35 cellular contexts compared by ENCODE assay signal in the genomic region with DNA sequence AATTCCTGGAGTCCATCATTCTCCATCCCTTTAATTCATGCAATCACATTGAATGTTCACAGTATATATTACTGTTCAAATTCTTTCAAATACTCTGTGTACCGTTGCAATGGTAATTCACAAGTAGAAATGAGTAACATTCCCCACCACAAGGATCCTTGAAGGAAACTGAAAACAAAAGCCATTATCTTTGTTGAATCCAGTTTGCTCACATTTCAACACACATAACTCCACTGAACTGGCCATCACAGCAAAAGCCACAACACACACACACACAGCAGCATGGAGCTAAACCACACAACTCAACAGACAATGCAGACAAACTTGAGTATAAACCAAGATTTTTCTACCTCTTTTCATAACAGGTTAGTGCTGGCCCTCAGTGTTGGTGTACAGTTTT.
"Had no signal": no experiment of that assay in that cellular context is flagged by ENCODE, and none has a peak within 500 bp of the region (broad histone marks: within the 10 kb centered on the region; RNA-seq: fewer than 3 reads in every experiment).

No MANE protein-coding gene starts in this region.

- H3K4me3 Mint-ChIP-seq: activated CD4-positive, alpha-beta memory T cell treated with anti-CD3 and anti-CD28 coated beads for 36 hours; activated CD4-positive, alpha-beta T cell treated with anti-CD3 and anti-CD28 coated beads for 36 hours; activated CD4-positive, alpha-beta T cell treated with anti-CD3 and anti-CD28 coated beads, Interleukin-2, amount 10 ng/mL, durations not matched to agents 24 days and 14 days; activated CD8-positive, alpha-beta memory T cell treated with anti-CD3 and anti-CD28 coated beads, Interleukin-2, amount 10 ng/mL, durations not matched to agents 7 days and 5 days; activated CD8-positive, alpha-beta T cell treated with anti-CD3 and anti-CD28 coated beads, Interleukin-2, amount 10 ng/mL, durations not matched to agents 7 days and 5 days; activated naive CD4-positive, alpha-beta T cell treated with anti-CD3 and anti-CD28 coated beads for 36 hours; activated naive CD4-positive, alpha-beta T cell treated with anti-CD3 and anti-CD28 coated beads, Interleukin-2, amount 50 U/mL, for 24 hours; activated naive CD8-positive, alpha-beta T cell treated with anti-CD3 and anti-CD28 coated beads for 36 hours; activated naive CD8-positive, alpha-beta T cell treated with anti-CD3 and anti-CD28 coated beads, Interleukin-2, amount 50 U/mL, for 24 hours; activated T-helper 1 cell treated with anti-CD3 and anti-CD28 coated beads, Interleukin-12 subunit alpha, Interleukin-12 subunit beta, Interleukin-2, Interleukin-4 antibody, amounts not matched to agents 30 ng/mL and 10 ng/mL and 1 ng/mL, durations not matched to agents 14 hours and 24 hours and 36 hours; effector memory CD8-positive, alpha-beta T cell; T-helper 17 cell; T-helper 2 cell treated with Interferon-gamma antibody and Interleukin-4, amounts not matched to agents 5 μg/mL and 100 μg/mL, for 36 hours had no signal

- H3K36me3 Mint-ChIP-seq: activated CD4-positive, alpha-beta memory T cell treated with anti-CD3 and anti-CD28 coated beads for 36 hours; activated CD8-positive, alpha-beta memory T cell treated with anti-CD3 and anti-CD28 coated beads, Interleukin-2, amount 10 ng/mL, durations not matched to agents 7 days and 5 days; activated naive CD4-positive, alpha-beta T cell treated with anti-CD3 and anti-CD28 coated beads, Interleukin-2, amount 50 U/mL, for 24 hours; activated naive CD8-positive, alpha-beta T cell treated with anti-CD3 and anti-CD28 coated beads for 36 hours had no signal

- H3K27me3 Mint-ChIP-seq: activated CD4-positive, alpha-beta memory T cell treated with anti-CD3 and anti-CD28 coated beads for 36 hours; activated CD4-positive, alpha-beta T cell treated with anti-CD3 and anti-CD28 coated beads, Interleukin-2, amount 10 ng/mL, durations not matched to agents 24 days and 14 days; activated CD8-positive, alpha-beta memory T cell treated with anti-CD3 and anti-CD28 coated beads, Interleukin-2, amount 10 ng/mL, durations not matched to agents 7 days and 5 days; activated naive CD4-positive, alpha-beta T cell treated with anti-CD3 and anti-CD28 coated beads, Interleukin-2, amount 50 U/mL, for 24 hours; activated naive CD8-positive, alpha-beta T cell treated with anti-CD3 and anti-CD28 coated beads, Interleukin-2, amount 50 U/mL, for 24 hours; effector memory CD8-positive, alpha-beta T cell; T-helper 17 cell had no signal

- H3K27ac Mint-ChIP-seq: activated CD4-positive, alpha-beta memory T cell treated with anti-CD3 and anti-CD28 coated beads for 36 hours; activated CD4-positive, alpha-beta T cell treated with anti-CD3 and anti-CD28 coated beads for 36 hours; activated CD4-positive, alpha-beta T cell treated with anti-CD3 and anti-CD28 coated beads, Interleukin-2, amount 10 ng/mL, durations not matched to agents 24 days and 14 days; activated CD8-positive, alpha-beta memory T cell treated with anti-CD3 and anti-CD28 coated beads, Interleukin-2, amount 10 ng/mL, durations not matched to agents 7 days and 5 days; activated CD8-positive, alpha-beta T cell treated with anti-CD3 and anti-CD28 coated beads, Interleukin-2, amount 10 ng/mL, durations not matched to agents 7 days and 5 days; activated naive CD4-positive, alpha-beta T cell treated with anti-CD3 and anti-CD28 coated beads for 36 hours; activated naive CD4-positive, alpha-beta T cell treated with anti-CD3 and anti-CD28 coated beads, Interleukin-2, amount 50 U/mL, for 24 hours; activated naive CD8-positive, alpha-beta T cell treated with anti-CD3 and anti-CD28 coated beads for 36 hours; activated naive CD8-positive, alpha-beta T cell treated with anti-CD3 and anti-CD28 coated beads, Interleukin-2, amount 50 U/mL, for 24 hours; activated T-helper 1 cell treated with anti-CD3 and anti-CD28 coated beads, Interleukin-12 subunit alpha, Interleukin-12 subunit beta, Interleukin-2, Interleukin-4 antibody, amounts not matched to agents 30 ng/mL and 10 ng/mL and 1 ng/mL, durations not matched to agents 14 hours and 24 hours and 36 hours; activated T-helper 2 cell treated with anti-CD3 and anti-CD28 coated beads, Interferon-gamma antibody, Interleukin-2, Interleukin-4, amounts not matched to agents 10 μg/mL and 5 μg/mL and 100 μg/mL, durations not matched to agents 14 hours and 24 hours and 36 hours; effector memory CD8-positive, alpha-beta T cell; T-helper 17 cell; T-helper 2 cell treated with Interferon-gamma antibody and Interleukin-4, amounts not matched to agents 5 μg/mL and 100 μg/mL, for 36 hours had no signal

- H3K27me3 ChIP-seq: adrenal gland, ascending aorta, body of pancreas, esophagus muscularis mucosa, foreskin keratinocyte, gastrocnemius medialis, heart left ventricle had no signal

- H3K36me3 ChIP-seq: adrenal gland, ascending aorta, esophagus muscularis mucosa, gastrocnemius medialis, heart left ventricle, WERI-Rb-1 had no signal

- H3K4me3 ChIP-seq: adrenal gland, ascending aorta, body of pancreas, esophagus muscularis mucosa, gastrocnemius medialis, heart left ventricle had no signal

- DNase-seq: activated CD4-positive, alpha-beta memory T cell treated with anti-CD3 and anti-CD28 coated beads for 36 hours; activated CD4-positive, alpha-beta T cell treated with anti-CD3 and anti-CD28 coated beads for 36 hours; activated CD4-positive, alpha-beta T cell treated with anti-CD3 and anti-CD28 coated beads, Interleukin-2, amount 10 ng/mL, durations not matched to agents 24 days and 14 days; activated CD4-positive, CD25-positive, alpha-beta regulatory T cell; activated CD4-positive, CD25-positive, alpha-beta regulatory T cell treated with anti-CD3 and anti-CD28 coated beads, Interleukin-2, amount 50 U/mL, for 72 hours; activated CD8-positive, alpha-beta memory T cell treated with anti-CD3 and anti-CD28 coated beads, Interleukin-2, amount 10 ng/mL, durations not matched to agents 7 days and 5 days; activated CD8-positive, alpha-beta memory T cell treated with anti-CD3 and anti-CD28 coated beads, Interleukin-2, amount 50 U/mL, for 4 hours; activated CD8-positive, alpha-beta T cell treated with anti-CD3 and anti-CD28 coated beads, Interleukin-2, amount 10 ng/mL, durations not matched to agents 7 days and 5 days; activated effector memory CD4-positive, alpha-beta T cell treated with anti-CD3 and anti-CD28 coated beads, Interleukin-2, amount 50 U/mL, for 16 hours; activated naive CD4-positive, alpha-beta T cell treated with anti-CD3 and anti-CD28 coated beads for 36 hours; activated naive CD8-positive, alpha-beta T cell treated with anti-CD3 and anti-CD28 coated beads for 36 hours; activated naive CD8-positive, alpha-beta T cell treated with anti-CD3 and anti-CD28 coated beads, Interleukin-2, amount 50 U/mL, for 24 hours; activated T-cell treated with anti-CD3 and anti-CD28 coated beads, Interleukin-2, amount 50 U/mL, for 1 hour; activated T-cell treated with anti-CD3 and anti-CD28 coated beads, Interleukin-2, amount 50 U/mL, for 48 hours; adrenal gland; body of pancreas; caudate nucleus; cortex of kidney; dermis blood vessel endothelial cell; effector CD4-positive, alpha-beta T cell; effector memory CD8-positive, alpha-beta T cell; erythroblast; foreskin keratinocyte; gastrocnemius medialis; glutamatergic neuron; heart left ventricle; T-helper 17 cell; T1000; WERI-Rb-1 had no signal

- H3K4me1 ChIP-seq: adrenal gland, ascending aorta, body of pancreas, esophagus muscularis mucosa, gastrocnemius medialis, heart left ventricle had no signal

- H3K9me3 Mint-ChIP-seq: activated CD4-positive, alpha-beta memory T cell treated with anti-CD3 and anti-CD28 coated beads for 36 hours; activated CD4-positive, alpha-beta T cell treated with anti-CD3 and anti-CD28 coated beads, Interleukin-2, amount 10 ng/mL, durations not matched to agents 24 days and 14 days; activated naive CD4-positive, alpha-beta T cell treated with anti-CD3 and anti-CD28 coated beads for 36 hours; activated naive CD4-positive, alpha-beta T cell treated with anti-CD3 and anti-CD28 coated beads, Interleukin-2, amount 50 U/mL, for 24 hours; activated naive CD8-positive, alpha-beta T cell treated with anti-CD3 and anti-CD28 coated beads for 36 hours; activated naive CD8-positive, alpha-beta T cell treated with anti-CD3 and anti-CD28 coated beads, Interleukin-2, amount 50 U/mL, for 24 hours; activated T-helper 1 cell treated with anti-CD3 and anti-CD28 coated beads, Interleukin-12 subunit alpha, Interleukin-12 subunit beta, Interleukin-2, Interleukin-4 antibody, amounts not matched to agents 30 ng/mL and 10 ng/mL and 1 ng/mL, durations not matched to agents 14 hours and 24 hours and 36 hours; activated T-helper 2 cell treated with anti-CD3 and anti-CD28 coated beads, Interferon-gamma antibody, Interleukin-2, Interleukin-4, amounts not matched to agents 10 μg/mL and 5 μg/mL and 100 μg/mL, durations not matched to agents 14 hours and 24 hours and 36 hours; T-helper 2 cell treated with Interferon-gamma antibody and Interleukin-4, amounts not matched to agents 5 μg/mL and 100 μg/mL, for 36 hours had no signal

- H3K27ac ChIP-seq: adrenal gland, ascending aorta, body of pancreas, esophagus muscularis mucosa, foreskin keratinocyte, gastrocnemius medialis, heart left ventricle, WERI-Rb-1 had no signal

- H3K4me1 Mint-ChIP-seq: activated CD4-positive, alpha-beta T cell treated with anti-CD3 and anti-CD28 coated beads for 36 hours; activated CD4-positive, alpha-beta T cell treated with anti-CD3 and anti-CD28 coated beads, Interleukin-2, amount 10 ng/mL, durations not matched to agents 24 days and 14 days; activated CD8-positive, alpha-beta memory T cell treated with anti-CD3 and anti-CD28 coated beads, Interleukin-2, amount 10 ng/mL, durations not matched to agents 7 days and 5 days; activated naive CD4-positive, alpha-beta T cell treated with anti-CD3 and anti-CD28 coated beads, Interleukin-2, amount 50 U/mL, for 24 hours; activated naive CD8-positive, alpha-beta T cell treated with anti-CD3 and anti-CD28 coated beads for 36 hours; activated naive CD8-positive, alpha-beta T cell treated with anti-CD3 and anti-CD28 coated beads, Interleukin-2, amount 50 U/mL, for 24 hours; T-helper 17 cell had no signal

- H3K9me3 ChIP-seq: adrenal gland, ascending aorta, body of pancreas, esophagus muscularis mucosa, gastrocnemius medialis, heart left ventricle had no signal

- ATAC-seq: activated CD4-positive, alpha-beta T cell treated with anti-CD3 and anti-CD28 coated beads for 36 hours; activated CD8-positive, alpha-beta memory T cell treated with anti-CD3 and anti-CD28 coated beads, Interleukin-2, amount 10 ng/mL, durations not matched to agents 7 days and 5 days; activated CD8-positive, alpha-beta T cell treated with anti-CD3 and anti-CD28 coated beads, Interleukin-2, amount 10 ng/mL, durations not matched to agents 7 days and 5 days; activated naive CD8-positive, alpha-beta T cell treated with anti-CD3 and anti-CD28 coated beads, Interleukin-2, amount 50 U/mL, for 24 hours; body of pancreas; effector memory CD8-positive, alpha-beta T cell; foreskin keratinocyte; gastrocnemius medialis; heart left ventricle; T-helper 17 cell had no signal
